Comparison of ENCODE assay signal across 8 cellular contexts in genomic region chr19:1253514-1254080, GRCh38. TPM values are rescaled to one million over a fixed set of nuclear protein-coding genes. Genes with fewer than 3 reads are reported as not detected.
DNase-seq lines count a peak whose midpoint lies in the region; ATAC-seq, FAIRE-seq and TF ChIP-seq lines count a peak whose summit lies in the region.

No MANE protein-coding gene starts in this region.

- H3K9me3 Mint-ChIP-seq in activated naive CD8-positive, alpha-beta T cell treated with anti-CD3 and anti-CD28 coated beads for 36 hours: no peaks in the 10 kb centered on the region
- no peaks in the 10 kb centered on the region for H3K9me3 Mint-ChIP-seq in stimulated activated naive CD8-positive, alpha-beta T cell treated with anti-CD3 and anti-CD28 coated beads, Interleukin-15, amount 100 ng/mL, for 72 hours

- DNase-seq in HL-60 (ENCODE audit: low read depth in 1 of 2, low spot score in 1 of 2) (peak in 1 of 2 experiments; percentile 81), kidney (peak; percentile 90), D721Med (ENCODE audit: insufficient read length, low spot score) (no peak), NCI-H1436 treated with DMSO at 0.1 percent for 48 hours (lab: John Stamatoyannopoulos, UW) (no peak), NCI-H524 treated with DMSO at 0.1 percent for 48 hours (lab: John Stamatoyannopoulos, UW) (no peak)
- no peak for DNase-seq in activated naive CD8-positive, alpha-beta T cell treated with anti-CD3 and anti-CD28 coated beads for 36 hours
- DNase-seq in stimulated activated naive CD8-positive, alpha-beta T cell treated with anti-CD3 and anti-CD28 coated beads, Interleukin-15, amount 100 ng/mL, for 72 hours: no peak
- no peak for DNase-seq in activated CD8-positive, alpha-beta memory T cell treated with anti-CD3 and anti-CD28 coated beads for 24 hours

- H3K27ac Mint-ChIP-seq in activated naive CD8-positive, alpha-beta T cell treated with anti-CD3 and anti-CD28 coated beads for 36 hours: peak overlapping the region; percentile 87
- H3K27ac Mint-ChIP-seq in stimulated activated naive CD8-positive, alpha-beta T cell treated with anti-CD3 and anti-CD28 coated beads, Interleukin-15, amount 100 ng/mL, for 72 hours: peak overlapping the region; percentile 85 to 90

- H3K36me3 Mint-ChIP-seq in activated naive CD8-positive, alpha-beta T cell treated with anti-CD3 and anti-CD28 coated beads for 36 hours: peaks cover 22% of the 10 kb centered on the region

- intact Hi-C loops in kidney (cut with DNase I): no loop called here

- H3K27me3 ChIP-seq in HL-60 (ENCODE audit: insufficient read depth, poor library complexity, severe bottlenecking): no peaks in the 10 kb centered on the region

- H3K9ac ChIP-seq in kidney (ENCODE audit: low read length in 2 of 2): peak overlapping the region in 1 of 2 donors; percentile 73

- peak overlapping the region; percentile 65 for H3K4me3 Mint-ChIP-seq in activated naive CD8-positive, alpha-beta T cell treated with anti-CD3 and anti-CD28 coated beads for 36 hours
- peak overlapping the region; percentile 83 to 98 for H3K4me3 Mint-ChIP-seq in stimulated activated naive CD8-positive, alpha-beta T cell treated with anti-CD3 and anti-CD28 coated beads, Interleukin-15, amount 100 ng/mL, for 72 hours

- peaks cover 17 to 34% of the 10 kb centered on the region in 2 donors for H3K36me3 ChIP-seq in kidney (ENCODE audit: control insufficient read depth in 1 of 2, insufficient read depth in 2 of 2, low read length in 2 of 2)

- peaks cover 6 to 45% of the 10 kb centered on the region in 2 donors for H3K4me1 ChIP-seq in kidney (ENCODE audit: control insufficient read depth in 1 of 2, insufficient read depth in 1 of 2, low read depth in 1 of 2, low read length in 2 of 2)

- no peak for ATAC-seq in stimulated activated naive CD8-positive, alpha-beta T cell treated with anti-CD3 and anti-CD28 coated beads, Interleukin-15, amount 100 ng/mL, for 72 hours

- H3K4me1 Mint-ChIP-seq in activated naive CD8-positive, alpha-beta T cell treated with anti-CD3 and anti-CD28 coated beads for 36 hours: peaks cover 21% of the 10 kb centered on the region
- peaks cover 48% of the 10 kb centered on the region for H3K4me1 Mint-ChIP-seq in stimulated activated naive CD8-positive, alpha-beta T cell treated with anti-CD3 and anti-CD28 coated beads, Interleukin-15, amount 100 ng/mL, for 72 hours

- no peak for FAIRE-seq in kidney (lab: Jason Lieb, UNC)
- no peak for FAIRE-seq in D721Med (lab: Jason Lieb, UNC)

- H3K27ac ChIP-seq in HL-60 (replicated peaks): peak overlapping the region; percentile 98
- peak overlapping the region; percentile 97 for H3K27ac ChIP-seq in kidney (ENCODE audit: low read depth in 2 of 2, low read length in 2 of 2)

- H3K4me3 ChIP-seq in HL-60 (replicated peaks; ENCODE audit: insufficient read depth, low read length) (peak overlapping the region; percentile 89), kidney (ENCODE audit: low read length in 2 of 2) (peak overlapping the region in 1 of 2 donors; percentile 54)

- H3K9me3 ChIP-seq in kidney (ENCODE audit: control insufficient read depth in 1 of 2, low read length in 2 of 2): no peaks in the 10 kb centered on the region

- TF ChIP-seq CTCF in HL-60 (IDR thresholded peaks at IDR 0.05; ENCODE audit: insufficient read depth, low read length) (no peak), kidney (IDR thresholded peaks at IDR 0.05; ENCODE audit: borderline replicate concordance, extremely low read depth, insufficient read depth) (no peak), D721Med (IDR thresholded peaks at IDR 0.05; ENCODE audit: insufficient read depth, missing control alignments) (no peak)

- no peaks in the 10 kb centered on the region for H3K27me3 Mint-ChIP-seq in activated naive CD8-positive, alpha-beta T cell treated with anti-CD3 and anti-CD28 coated beads for 36 hours
- H3K27me3 Mint-ChIP-seq in stimulated activated naive CD8-positive, alpha-beta T cell treated with anti-CD3 and anti-CD28 coated beads, Interleukin-15, amount 100 ng/mL, for 72 hours: no peaks in the 10 kb centered on the region

RNA-seq across cellular contexts. Expression of gene MIDN, which starts 5.2 kb away (rescaled TPM):
- 10 to 100 TPM; 29.3 to 29.6 TPM for total RNA-seq in activated naive CD8-positive, alpha-beta T cell treated with anti-CD3 and anti-CD28 coated beads for 36 hours
- total RNA-seq in kidney: 205 TPM
- polyA plus RNA-seq in kidney (ENCODE audit: insufficient read depth, low read depth, low replicate concordance): 21.3 TPM

RNA-seq across cellular contexts. Expression of gene ATP5F1D, which starts 12.0 kb away (rescaled TPM):
- 100 to 1,000 TPM; 175 to 177 TPM for total RNA-seq in activated naive CD8-positive, alpha-beta T cell treated with anti-CD3 and anti-CD28 coated beads for 36 hours
- total RNA-seq in kidney: 183 TPM
- 641 TPM for polyA plus RNA-seq in kidney (ENCODE audit: insufficient read depth, low read depth, low replicate concordance)

RNA-seq across cellular contexts. Expression of gene CIRBP, which starts 15.5 kb away (rescaled TPM):
- total RNA-seq in activated naive CD8-positive, alpha-beta T cell treated with anti-CD3 and anti-CD28 coated beads for 36 hours: 100 to 1,000 TPM; 208 to 216 TPM
- 533 TPM for total RNA-seq in kidney
- 408 TPM for polyA plus RNA-seq in kidney (ENCODE audit: insufficient read depth, low read depth, low replicate concordance)

RNA-seq across cellular contexts. Expression of gene CBARP, which starts 15.8 kb away (rescaled TPM):
- total RNA-seq in activated naive CD8-positive, alpha-beta T cell treated with anti-CD3 and anti-CD28 coated beads for 36 hours: under 1 TPM; 0.33 to 0.46 TPM
- 1.1 TPM for total RNA-seq in kidney
- polyA plus RNA-seq in kidney (ENCODE audit: insufficient read depth, low read depth, low replicate concordance): 1.0 TPM

RNA-seq across cellular contexts. Expression of gene FAM174C, which starts 21.7 kb away (rescaled TPM):
- 100 to 1,000 TPM in 1 of 2 experiments, 10 to 100 TPM in 1; 99.8 to 101 TPM for total RNA-seq in activated naive CD8-positive, alpha-beta T cell treated with anti-CD3 and anti-CD28 coated beads for 36 hours
- 35.3 TPM for total RNA-seq in kidney
- 94.7 TPM for polyA plus RNA-seq in kidney (ENCODE audit: insufficient read depth, low read depth, low replicate concordance)
